ENCODE assay signal across 1 cellular context in genomic region chr14:24392327-24393098, GRCh38.
TF ChIP-seq lines count a peak whose summit lies in the region.

No MANE protein-coding gene starts in this region.

TF ChIP-seq in GM23338, 12 proteins besides CTCF, POLR2A, EP300 and RAD21 (continued from another document):
- TF ChIP-seq REST (IDR thresholded peaks at IDR 0.05; ENCODE audit: unreplicated experiment) = no peak
- no peak for TF ChIP-seq CREB1 (CRISPR knock-in tag; IDR thresholded peaks at IDR 0.05; ENCODE audit: low read depth)
